In genomic region chr7:46533946-46534345, GRCh38 we compare ENCODE assay signal across 15 cellular contexts.
DNase-seq lines count a peak whose midpoint lies in the region; ATAC-seq, FAIRE-seq and TF ChIP-seq lines count a peak whose summit lies in the region.
"Had no signal": no experiment of that assay in that cellular context is flagged by ENCODE, and none has a peak within 500 bp of the region (broad histone marks: within the 10 kb centered on the region; RNA-seq: fewer than 3 reads in every experiment).

No MANE protein-coding gene starts in this region.

- peaks cover 17% of the 10 kb centered on the region for H3K9me3 Mint-ChIP-seq in astrocyte (ENCODE audit: unreplicated experiment)
- H3K9me3 Mint-ChIP-seq: HFFc6 had no signal

- no peaks in the 10 kb centered on the region for H4K20me1 ChIP-seq in astrocyte (ENCODE audit: insufficient read depth, low read length)
- H4K20me1 ChIP-seq in smooth muscle cell (ENCODE audit: low read depth): no peaks in the 10 kb centered on the region

- H3K4me3 ChIP-seq in astrocyte (ENCODE audit: insufficient read depth, low read depth, low read length) (no peak overlapping the region), uterus (no peak overlapping the region), smooth muscle cell (no peak overlapping the region)
- H3K4me3 ChIP-seq: A549 had no signal

- no peak for DNase-seq in astrocyte (ENCODE audit: low read depth)
- no peak for DNase-seq in left colon
- DNase-seq in sciatic nerve (ENCODE audit: low spot score): no peak
- no peak for DNase-seq in uterus
- no peak for DNase-seq in NCI-H1105 (lab: John Stamatoyannopoulos, UW)
- DNase-seq in activated effector memory CD4-positive, alpha-beta T cell treated with anti-CD3 and anti-CD28 coated beads, Interleukin-2, amount 50 U/mL, for 16 hours: no peak
- DNase-seq in smooth muscle cell (lab: John Stamatoyannopoulos, UW; ENCODE audit: unreplicated experiment): no peak
- DNase-seq: BE2C; CD8-positive, alpha-beta T cell; COR-L47; GF-D8; HCEC 1CT; HFFc6 had no signal

- no peaks in the 10 kb centered on the region for H3K27me3 Mint-ChIP-seq in astrocyte (ENCODE audit: low read depth, unreplicated experiment)

- no peak overlapping the region for H3K27ac Mint-ChIP-seq in astrocyte (ENCODE audit: unreplicated experiment)
- H3K27ac Mint-ChIP-seq: CD8-positive, alpha-beta T cell; HFFc6 had no signal

- peaks cover 6% of the 10 kb centered on the region for H3K9me3 ChIP-seq in astrocyte (ENCODE audit: insufficient read depth, low read depth, low read length)
- H3K9me3 ChIP-seq in uterus: no peaks in the 10 kb centered on the region
- no peaks in the 10 kb centered on the region for H3K9me3 ChIP-seq in smooth muscle cell (replicated peaks; ENCODE audit: low read depth)
- H3K9me3 ChIP-seq: BE2C had no signal

- ATAC-seq in left colon (peak; percentile 5), sciatic nerve (peak; percentile 23)
- ATAC-seq: A549; CD8-positive, alpha-beta T cell had no signal

- H2AFZ ChIP-seq in astrocyte (ENCODE audit: low read depth, low read length): no peak overlapping the region
- H2AFZ ChIP-seq in smooth muscle cell (ENCODE audit: low read depth): no peak overlapping the region

- no peak for TF ChIP-seq POLR2A in uterus (IDR thresholded peaks at IDR 0.05)

- H3K36me3 Mint-ChIP-seq in astrocyte (ENCODE audit: low read depth, unreplicated experiment): no peaks in the 10 kb centered on the region
- H3K36me3 Mint-ChIP-seq: CD8-positive, alpha-beta T cell had no signal

- H3K27me3 ChIP-seq in astrocyte (ENCODE audit: insufficient read depth, low read length): no peaks in the 10 kb centered on the region
- no peaks in the 10 kb centered on the region for H3K27me3 ChIP-seq in uterus
- H3K27me3 ChIP-seq in smooth muscle cell (ENCODE audit: low read depth): no peaks in the 10 kb centered on the region
- H3K27me3 ChIP-seq: BE2C had no signal

- H3K79me2 ChIP-seq in astrocyte (ENCODE audit: insufficient read depth, low read length): no peaks in the 10 kb centered on the region
- no peaks in the 10 kb centered on the region for H3K79me2 ChIP-seq in smooth muscle cell (ENCODE audit: low read depth)

- TF ChIP-seq CTCF in astrocyte (IDR thresholded peaks at IDR 0.05; ENCODE audit: insufficient read depth, low read depth, low read length) (no peak), uterus (IDR thresholded peaks at IDR 0.05) (no peak), smooth muscle cell (IDR thresholded peaks at IDR 0.05; ENCODE audit: borderline replicate concordance, insufficient read depth, poor library complexity, severe bottlenecking) (no peak)

- H3K4me1 ChIP-seq in astrocyte (ENCODE audit: insufficient read depth, low read length) (peaks cover 11% of the 10 kb centered on the region), uterus (no peaks in the 10 kb centered on the region), smooth muscle cell (ENCODE audit: low read depth) (peaks cover 6% of the 10 kb centered on the region)
- H3K4me1 ChIP-seq: A549, BE2C had no signal

- H3K4me2 ChIP-seq in astrocyte (ENCODE audit: low read length) (no peak overlapping the region), smooth muscle cell (no peak overlapping the region)
- H3K4me2 ChIP-seq: A549 had no signal

- peak overlapping the region; percentile 61 for H3K27ac ChIP-seq in astrocyte (ENCODE audit: low read depth, low read length)
- peak overlapping the region; percentile 14 to 17 for H3K27ac ChIP-seq in uterus
- H3K27ac ChIP-seq in smooth muscle cell (ENCODE audit: low read depth): no peak overlapping the region
- H3K27ac ChIP-seq: A549, C4-2B had no signal

- H3F3A ChIP-seq in smooth muscle cell (ENCODE audit: low read depth): no peaks in the 10 kb centered on the region

- H3K4me1 Mint-ChIP-seq in astrocyte (ENCODE audit: low read depth, unreplicated experiment): no peaks in the 10 kb centered on the region

- peak overlapping the region; percentile 54 for H3K9ac ChIP-seq in astrocyte (ENCODE audit: low read length)
- H3K9ac ChIP-seq in smooth muscle cell (ENCODE audit: low read depth): no peak overlapping the region

- WGBS in smooth muscle cell (ENCODE audit: low lambda C conversion rate): 98% methylated on average over 3 of the region's 3 CpGs

- no peak for FAIRE-seq in astrocyte (lab: Jason Lieb, UNC)
- FAIRE-seq: A549 had no signal

- H3K4me3 Mint-ChIP-seq in astrocyte (ENCODE audit: unreplicated experiment): no peak overlapping the region
- H3K4me3 Mint-ChIP-seq: CD8-positive, alpha-beta T cell; HFFc6 had no signal

- H3K36me3 ChIP-seq in astrocyte (ENCODE audit: insufficient read depth, low read length) (no peaks in the 10 kb centered on the region), uterus (no peaks in the 10 kb centered on the region), smooth muscle cell (ENCODE audit: low read depth) (no peaks in the 10 kb centered on the region)
- H3K36me3 ChIP-seq: BE2C had no signal

- intact Hi-C loops in left colon (cut with DNase I, micrococcal nuclease): no loop called here
- intact Hi-C loops in sciatic nerve (cut with DNase I): no loop called here
- intact Hi-C loops in uterus (cut with DNase I; ENCODE audit: low total_unique reads): no loop called here
